19 cellular contexts compared by ENCODE assay signal in the genomic region with DNA sequence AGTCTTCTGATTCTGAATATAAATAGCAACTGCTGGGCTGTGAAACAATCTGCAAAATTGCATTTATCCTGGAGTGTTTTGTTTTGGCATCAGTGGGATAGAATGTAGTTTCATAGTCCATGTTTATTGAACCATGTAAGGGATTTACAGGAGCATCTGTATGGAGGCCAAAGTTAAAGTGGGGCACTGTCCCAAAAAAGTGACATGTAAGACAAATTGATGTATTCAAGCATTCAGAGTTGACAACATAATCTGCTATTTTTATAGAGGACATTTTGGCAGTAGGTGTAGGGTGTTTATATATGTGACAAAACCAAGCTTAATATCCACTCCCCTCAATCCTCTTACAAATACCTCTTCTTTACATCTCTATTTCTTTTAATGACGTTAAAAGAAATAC.
"Had no signal": no experiment of that assay in that cellular context is flagged by ENCODE, and none has a peak within 500 bp of the region (broad histone marks: within the 10 kb centered on the region; RNA-seq: fewer than 3 reads in every experiment).

No MANE protein-coding gene starts in this region.

- H3K4me1 ChIP-seq: prostate gland had no signal

- DNase-seq: activated CD4-positive, alpha-beta T cell treated with anti-CD3 and anti-CD28 coated beads for 4 hours; activated CD4-positive, alpha-beta T cell treated with anti-CD3 and anti-CD28 coated beads, Interleukin-2, amount 50 U/mL, for 48 hours; activated CD4-positive, CD25-positive, alpha-beta regulatory T cell; activated naive CD4-positive, alpha-beta T cell treated with Interleukin-2 at 50 U/mL for 16 hours; activated naive CD8-positive, alpha-beta T cell treated with anti-CD3 and anti-CD28 coated beads for 36 hours; activated T-cell treated with anti-CD3 and anti-CD28 coated beads, Interleukin-2, amount 50 U/mL, for 48 hours; amniotic stem cell; dermis blood vessel endothelial cell; effector memory CD4-positive, alpha-beta T cell; hypothalamus; ovary; stimulated activated CD4-positive, alpha-beta T cell treated with anti-CD3 and anti-CD28 coated beads, Interleukin-1b, Interleukin-23, amount 100 ng/mL, for 48 hours; T-helper 17 cell; tibial artery had no signal

- H3K9me3 ChIP-seq: neutrophil, ovary, prostate gland, right atrium auricular region, tibial artery had no signal

- H3K36me3 ChIP-seq: cardiac muscle cell, neutrophil, ovary, prostate gland, right atrium auricular region, tibial artery had no signal

- H3K4me3 ChIP-seq: cardiac muscle cell, ovary, prostate gland, right atrium auricular region, skin epidermis, tibial artery had no signal

- H3K27me3 ChIP-seq: cardiac muscle cell, neutrophil, ovary, right atrium auricular region, tibial artery had no signal
